Comparison of ENCODE assay signal across 12 cellular contexts in the genomic region with DNA sequence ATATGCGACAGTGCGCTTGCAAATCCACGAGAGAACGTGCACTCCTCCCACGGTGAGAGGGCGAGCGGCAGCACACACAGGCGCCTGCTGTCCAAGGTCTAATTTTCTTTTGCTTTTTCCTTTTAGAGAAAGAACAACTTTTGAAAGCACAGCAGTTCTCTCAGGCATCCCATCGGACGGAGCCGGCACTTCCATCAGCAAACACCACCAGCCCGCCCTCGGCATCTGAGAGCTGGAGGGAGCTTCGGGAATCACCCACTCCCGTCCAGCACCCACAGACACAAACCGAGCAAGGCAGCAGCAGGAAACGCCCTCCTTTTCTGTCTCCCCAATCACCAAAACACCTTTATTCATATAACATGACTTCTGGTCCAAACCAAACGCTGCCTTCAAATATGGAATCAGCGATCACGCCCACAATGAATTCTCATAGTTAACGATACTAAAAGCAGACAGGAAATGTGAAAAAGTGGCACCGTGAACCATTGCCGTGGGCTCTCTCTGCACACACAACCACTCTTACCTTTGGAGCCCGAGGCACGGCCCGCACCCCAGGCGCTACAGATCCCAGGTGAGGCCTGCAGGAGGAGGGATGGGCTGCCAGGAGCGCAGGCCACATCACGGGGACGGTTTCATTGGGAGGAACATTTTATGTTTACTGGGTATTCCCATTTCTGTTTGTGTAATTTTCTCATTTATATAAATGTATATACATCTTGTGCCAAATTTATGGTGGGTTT. TPM values are rescaled to one million over a fixed set of nuclear protein-coding genes. Genes with fewer than 3 reads are reported as not detected.
DNase-seq lines count a peak whose midpoint lies in the region; ATAC-seq and TF ChIP-seq lines count a peak whose summit lies in the region.
"Had no signal": no experiment of that assay in that cellular context is flagged by ENCODE, and none has a peak within 500 bp of the region (broad histone marks: within the 10 kb centered on the region; RNA-seq: fewer than 3 reads in every experiment).

No MANE protein-coding gene starts in this region.

- peak overlapping the region; percentile 19 for H3K4me3 Mint-ChIP-seq in endothelial cell (ENCODE audit: unreplicated experiment)

- DNase-seq in D341Med (ENCODE audit: low spot score), result peak; percentile 14
- DNase-seq in Peyer's patch, result peak; percentile 13 to 39 (median 18)
- DNase-seq in endothelial cell (ENCODE audit: low spot score), result no peak
- DNase-seq in trophoblast cell, result no peak
- DNase-seq in LoVo (ENCODE audit: low spot score), result no peak
- DNase-seq in kidney glomerular epithelial cell (lab: John Stamatoyannopoulos, UW), result no peak
- DNase-seq: C1 segment of cervical spinal cord, NCI-H1436, NCI-H446 had no signal

- no peak overlapping the region for H2BK5ac ChIP-seq in trophoblast cell (ENCODE audit: low read depth, low read length, poor library complexity)

- no peak overlapping the region for H4K91ac ChIP-seq in trophoblast cell (ENCODE audit: low read depth, low read length)

- H3K9me3 Mint-ChIP-seq in endothelial cell (ENCODE audit: unreplicated experiment), result no peaks in the 10 kb centered on the region

- H3K27ac ChIP-seq in Peyer's patch (no peak overlapping the region), trophoblast cell (ENCODE audit: low read depth, low read length) (no peak overlapping the region)
- H3K27ac ChIP-seq: pancreas had no signal

- no peak overlapping the region for H3K27ac Mint-ChIP-seq in endothelial cell (ENCODE audit: unreplicated experiment)

- no peak for ATAC-seq in HG03354 (IDR thresholded peaks at IDR 0.05; ENCODE audit: poor library complexity, severe bottlenecking, unreplicated experiment)
- ATAC-seq: K562, pancreas had no signal

- H3K36me3 Mint-ChIP-seq in endothelial cell (ENCODE audit: low read depth, unreplicated experiment), result peaks cover 17% of the 10 kb centered on the region

- no peak overlapping the region for H2AK5ac ChIP-seq in trophoblast cell (ENCODE audit: low read length)

- no CpG with 5 or more reads among the region's 30 CpGs for WGBS in trophoblast cell (ENCODE audit: extremely low coverage, insufficient coverage, insufficient read length)

- no peak overlapping the region for H3K23ac ChIP-seq in trophoblast cell (ENCODE audit: low read length)

- H3K4me1 ChIP-seq in Peyer's patch (peaks cover 0 to 16% (median 2%) of the 10 kb centered on the region in 4 donors), trophoblast cell (ENCODE audit: control insufficient read depth in 1 of 2, insufficient read depth in 2 of 2, low read length in 2 of 2) (peaks cover 25 to 28% of the 10 kb centered on the region in 2 experiments)
- H3K4me1 ChIP-seq: pancreas had no signal

- no peak for TF ChIP-seq CTCF in Peyer's patch (IDR thresholded peaks at IDR 0.05)
- TF ChIP-seq CTCF in endothelial cell (IDR thresholded peaks at IDR 0.05; ENCODE audit: unreplicated experiment), result no peak

- H3K4me3 ChIP-seq in Peyer's patch (no peak overlapping the region), trophoblast cell (ENCODE audit: low read depth, low read length) (no peak overlapping the region)
- H3K4me3 ChIP-seq: K562, pancreas had no signal

- H4K12ac ChIP-seq in trophoblast cell (ENCODE audit: low read depth, low read length), result no peak overlapping the region

- H2BK12ac ChIP-seq in trophoblast cell (ENCODE audit: low read length), result no peak overlapping the region

- H3K4ac ChIP-seq in trophoblast cell (ENCODE audit: low read depth, low read length), result peak overlapping the region; percentile 22

- H3K27me3 ChIP-seq in Peyer's patch (no peaks in the 10 kb centered on the region), trophoblast cell (ENCODE audit: insufficient read depth, low read length) (no peaks in the 10 kb centered on the region)
- H3K27me3 ChIP-seq: pancreas had no signal

- H3K9me3 ChIP-seq in Peyer's patch (no peaks in the 10 kb centered on the region), trophoblast cell (ENCODE audit: insufficient read depth, low read depth, low read length) (no peaks in the 10 kb centered on the region)
- H3K9me3 ChIP-seq: pancreas had no signal

- H2BK120ac ChIP-seq in trophoblast cell (ENCODE audit: insufficient read depth, low read length, poor library complexity), result no peak overlapping the region

- H3K36me3 ChIP-seq in Peyer's patch, result no peaks in the 10 kb centered on the region
- H3K36me3 ChIP-seq in trophoblast cell (ENCODE audit: control insufficient read depth in 1 of 2, insufficient read depth in 2 of 2, low read length in 2 of 2), result peaks cover 61 to 72% of the 10 kb centered on the region in 2 experiments
- H3K36me3 ChIP-seq: pancreas had no signal

- no peaks in the 10 kb centered on the region for H3K4me1 Mint-ChIP-seq in endothelial cell (ENCODE audit: unreplicated experiment)

- no peak overlapping the region for H2AFZ ChIP-seq in trophoblast cell (ENCODE audit: insufficient read depth, low read length, poor library complexity)

- H3K18ac ChIP-seq in trophoblast cell (ENCODE audit: low read length), result no peak overlapping the region

- H3K4me2 ChIP-seq in trophoblast cell (ENCODE audit: low read length), result no peak overlapping the region

- peaks cover 7% of the 10 kb centered on the region for H3K27me3 Mint-ChIP-seq in endothelial cell (ENCODE audit: unreplicated experiment)

- no peak overlapping the region for H4K8ac ChIP-seq in trophoblast cell (ENCODE audit: low read depth, low read length)

- TF ChIP-seq POLR2A in Peyer's patch (IDR thresholded peaks at IDR 0.05), result no peak

- H3K14ac ChIP-seq in trophoblast cell (ENCODE audit: low read length), result no peak overlapping the region

- H3K9ac ChIP-seq in trophoblast cell (ENCODE audit: low read length), result no peak overlapping the region

- H3K79me2 ChIP-seq in trophoblast cell (ENCODE audit: control insufficient read depth, insufficient read depth, low read length, poor library complexity), result peaks cover 60% of the 10 kb centered on the region

- peaks cover 10% of the 10 kb centered on the region for H3K79me1 ChIP-seq in trophoblast cell (ENCODE audit: low read length)

RNA-seq across cellular contexts. Expression of a gene that starts 14.2 kb away (rescaled TPM):
- 10 to 100 TPM in 3 of 4 donors, 1 to 10 TPM in 1; 8.8 to 59.4 (median 28.5) TPM for total RNA-seq in Peyer's patch
- 81.3 TPM for total RNA-seq in endothelial cell (ENCODE audit: unreplicated experiment)
- 199 and 206 TPM in 2 replicates for polyA plus RNA-seq in trophoblast cell (2013)

Comparison
In these comparisons a context has a peak if more than half of its experiments do, and no peak if none do; other contexts are left out.
1. DNase-seq: peak in D341Med (single experiment) and Peyer's patch (3 of 3); none in endothelial cell (single experiment), trophoblast cell (0 of 2), LoVo (single experiment) and kidney glomerular epithelial cell (single experiment).